In the genomic region with DNA sequence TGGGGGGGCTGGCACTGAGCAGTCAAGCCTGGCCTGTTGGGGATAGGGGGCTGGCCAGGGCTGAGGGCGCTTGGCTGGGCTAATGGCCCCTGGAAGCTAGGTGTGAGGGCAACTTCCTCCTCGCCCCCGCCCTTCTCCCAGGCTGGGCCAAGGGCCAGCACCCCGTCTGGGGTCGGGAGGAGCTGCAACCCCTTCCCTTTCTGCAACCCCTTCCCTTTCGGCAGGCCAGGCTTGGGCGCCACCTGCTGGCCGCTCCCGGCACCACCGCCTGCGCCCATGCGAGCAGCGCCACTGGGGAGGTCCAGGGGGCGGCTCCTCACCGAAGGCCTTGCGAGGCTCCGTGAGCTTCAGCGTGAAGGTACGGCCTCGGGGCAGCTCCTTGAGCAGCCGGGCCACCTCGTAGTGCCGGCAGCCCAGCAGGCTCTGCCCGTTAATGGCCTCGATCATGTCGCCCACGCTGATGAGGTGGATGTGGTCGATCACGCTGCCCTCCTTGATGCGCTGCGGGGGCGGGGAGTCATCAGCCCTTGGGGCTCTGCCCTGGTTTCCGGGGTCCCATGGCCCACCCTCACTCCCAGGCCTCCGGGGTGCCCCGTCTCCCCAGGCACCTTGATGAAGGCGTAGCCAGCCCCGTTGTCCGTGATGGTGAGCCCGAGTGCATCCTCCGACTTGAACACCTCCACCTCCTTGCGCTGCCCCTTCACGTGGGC, we compare ENCODE assay signal across 1 cellular context.
TF ChIP-seq lines count a peak whose summit lies in the region.

No MANE protein-coding gene starts in this region.

TF ChIP-seq in K562, 482 proteins besides CTCF, POLR2A, EP300 and RAD21 (continued from another document):
- TF ChIP-seq, protein P1, sequence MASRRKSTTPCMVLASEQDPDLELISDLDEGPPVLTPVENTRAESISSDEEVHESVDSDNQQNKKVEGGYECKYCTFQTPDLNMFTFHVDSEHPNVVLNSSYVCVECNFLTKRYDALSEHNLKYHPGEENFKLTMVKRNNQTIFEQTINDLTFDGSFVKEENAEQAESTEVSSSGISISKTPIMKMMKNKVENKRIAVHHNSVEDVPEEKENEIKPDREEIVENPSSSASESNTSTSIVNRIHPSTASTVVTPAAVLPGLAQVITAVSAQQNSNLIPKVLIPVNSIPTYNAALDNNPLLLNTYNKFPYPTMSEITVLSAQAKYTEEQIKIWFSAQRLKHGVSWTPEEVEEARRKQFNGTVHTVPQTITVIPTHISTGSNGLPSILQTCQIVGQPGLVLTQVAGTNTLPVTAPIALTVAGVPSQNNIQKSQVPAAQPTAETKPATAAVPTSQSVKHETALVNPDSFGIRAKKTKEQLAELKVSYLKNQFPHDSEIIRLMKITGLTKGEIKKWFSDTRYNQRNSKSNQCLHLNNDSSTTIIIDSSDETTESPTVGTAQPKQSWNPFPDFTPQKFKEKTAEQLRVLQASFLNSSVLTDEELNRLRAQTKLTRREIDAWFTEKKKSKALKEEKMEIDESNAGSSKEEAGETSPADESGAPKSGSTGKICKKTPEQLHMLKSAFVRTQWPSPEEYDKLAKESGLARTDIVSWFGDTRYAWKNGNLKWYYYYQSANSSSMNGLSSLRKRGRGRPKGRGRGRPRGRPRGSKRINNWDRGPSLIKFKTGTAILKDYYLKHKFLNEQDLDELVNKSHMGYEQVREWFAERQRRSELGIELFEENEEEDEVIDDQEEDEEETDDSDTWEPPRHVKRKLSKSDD (conservative IDR thresholded peaks at IDR 0.05; ENCODE audit: low read length): no peak
- TF ChIP-seq ZBTB8A (IDR thresholded peaks at IDR 0.05; ENCODE audit: partially characterized antibody) (no peak), NR1H2 (CRISPR knock-in tag; IDR thresholded peaks at IDR 0.05) (no peak), FOXK2 (conservative IDR thresholded peaks at IDR 0.05 in 1 of 2, IDR thresholded peaks at IDR 0.05 in 1 of 2; ENCODE audit: low read depth in 2 of 2) (no peak), CBFA2T3 (IDR thresholded peaks at IDR 0.05) (no peak), ZKSCAN1 (IDR thresholded peaks at IDR 0.05; ENCODE audit: low read depth, low read length) (no peak), XRCC5 (IDR thresholded peaks at IDR 0.05; ENCODE audit: low read depth, low read length) (no peak), RBM14 (IDR thresholded peaks at IDR 0.05; ENCODE audit: borderline replicate concordance, insufficient read depth, low read depth, low read length) (0 out of 2 replicates have a peak, but pooled peaks have one; percentile 34), JUNB (CRISPR knock-in tag; conservative IDR thresholded peaks at IDR 0.05) (no peak), NR2C2 (CRISPR knock-in tag; IDR thresholded peaks at IDR 0.05) (no peak), NR2C2 (tag; IDR thresholded peaks at IDR 0.05) (no peak), RERE (CRISPR knock-in tag; IDR thresholded peaks at IDR 0.05; ENCODE audit: borderline replicate concordance) (no peak), PATZ1 (CRISPR knock-in tag; IDR thresholded peaks at IDR 0.05; ENCODE audit: borderline replicate concordance) (no peak), MAZ (CRISPR knock-in tag; conservative IDR thresholded peaks at IDR 0.05 in 1 of 2, IDR thresholded peaks at IDR 0.05 in 1 of 2) (peak; percentile 62 to 78), ZNF232 (CRISPR knock-in tag; IDR thresholded peaks at IDR 0.05) (no peak), RBM25 (IDR thresholded peaks at IDR 0.05; ENCODE audit: low read depth, low read length, severe bottlenecking) (no peak), MYC (IDR thresholded peaks at IDR 0.05; ENCODE audit: low read depth, low read length) (0 out of 2 replicates have a peak, but pooled peaks have one; percentile 21), MYC (CRISPR knock-in tag; IDR thresholded peaks at IDR 0.05; ENCODE audit: borderline replicate concordance, low read depth) (no peak), FOXJ2 (tag; IDR thresholded peaks at IDR 0.05) (no peak), PTTG1 (tag; IDR thresholded peaks at IDR 0.05; ENCODE audit: low read depth) (no peak), CXXC5 (CRISPR knock-in tag; IDR thresholded peaks at IDR 0.05) (0 out of 2 replicates have a peak, but pooled peaks have one; percentile 26), POLR3G (IDR thresholded peaks at IDR 0.05; ENCODE audit: extremely low read depth, insufficient read length, insufficient replicate concordance) (no peak), KHSRP (IDR thresholded peaks at IDR 0.05) (no peak), GABPA (tag; conservative IDR thresholded peaks at IDR 0.05; ENCODE audit: low read depth) (no peak), TEAD1 (CRISPR knock-in tag; IDR thresholded peaks at IDR 0.05) (no peak), KLF10 (CRISPR knock-in tag; IDR thresholded peaks at IDR 0.05) (no peak), EWSR1 (IDR thresholded peaks at IDR 0.05; ENCODE audit: borderline replicate concordance, low read depth, partially characterized antibody) (no peak), FOXK1 (CRISPR knock-in tag; IDR thresholded peaks at IDR 0.05; ENCODE audit: borderline replicate concordance) (no peak), ZNF124 (CRISPR knock-in tag; IDR thresholded peaks at IDR 0.05) (no peak), STAG1 (CRISPR knock-in tag; IDR thresholded peaks at IDR 0.05; ENCODE audit: borderline replicate concordance) (peak; percentile 76; the same call in 1 of the 2 replicates), RB1 (IDR thresholded peaks at IDR 0.05; ENCODE audit: low read depth) (peak; percentile 78; the same call in 1 of the 2 replicates), KDM1A (IDR thresholded peaks at IDR 0.05) (no peak), CSDE1 (IDR thresholded peaks at IDR 0.05) (no peak), SNIP1 (IDR thresholded peaks at IDR 0.05; ENCODE audit: low read depth) (no peak)
- TF ChIP-seq, protein P2, sequence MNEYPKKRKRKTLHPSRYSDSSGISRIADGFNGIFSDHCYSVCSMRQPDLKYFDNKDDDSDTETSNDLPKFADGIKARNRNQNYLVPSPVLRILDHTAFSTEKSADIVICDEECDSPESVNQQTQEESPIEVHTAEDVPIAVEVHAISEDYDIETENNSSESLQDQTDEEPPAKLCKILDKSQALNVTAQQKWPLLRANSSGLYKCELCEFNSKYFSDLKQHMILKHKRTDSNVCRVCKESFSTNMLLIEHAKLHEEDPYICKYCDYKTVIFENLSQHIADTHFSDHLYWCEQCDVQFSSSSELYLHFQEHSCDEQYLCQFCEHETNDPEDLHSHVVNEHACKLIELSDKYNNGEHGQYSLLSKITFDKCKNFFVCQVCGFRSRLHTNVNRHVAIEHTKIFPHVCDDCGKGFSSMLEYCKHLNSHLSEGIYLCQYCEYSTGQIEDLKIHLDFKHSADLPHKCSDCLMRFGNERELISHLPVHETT (CRISPR knock-in tag; conservative IDR thresholded peaks at IDR 0.05 in 1 of 2, IDR thresholded peaks at IDR 0.05 in 1 of 2): no peak
- TF ChIP-seq, protein P3, sequence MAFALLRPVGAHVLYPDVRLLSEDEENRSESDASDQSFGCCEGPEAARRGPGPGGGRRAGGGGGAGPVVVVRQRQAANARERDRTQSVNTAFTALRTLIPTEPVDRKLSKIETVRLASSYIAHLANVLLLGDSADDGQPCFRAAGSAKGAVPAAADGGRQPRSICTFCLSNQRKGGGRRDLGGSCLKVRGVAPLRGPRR (CRISPR knock-in tag; IDR thresholded peaks at IDR 0.05): no peak
- TF ChIP-seq, protein P4, sequence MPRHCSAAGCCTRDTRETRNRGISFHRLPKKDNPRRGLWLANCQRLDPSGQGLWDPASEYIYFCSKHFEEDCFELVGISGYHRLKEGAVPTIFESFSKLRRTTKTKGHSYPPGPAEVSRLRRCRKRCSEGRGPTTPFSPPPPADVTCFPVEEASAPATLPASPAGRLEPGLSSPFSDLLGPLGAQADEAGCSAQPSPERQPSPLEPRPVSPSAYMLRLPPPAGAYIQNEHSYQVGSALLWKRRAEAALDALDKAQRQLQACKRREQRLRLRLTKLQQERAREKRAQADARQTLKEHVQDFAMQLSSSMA (CRISPR knock-in tag; IDR thresholded peaks at IDR 0.05): no peak
- TF ChIP-seq, protein P5, sequence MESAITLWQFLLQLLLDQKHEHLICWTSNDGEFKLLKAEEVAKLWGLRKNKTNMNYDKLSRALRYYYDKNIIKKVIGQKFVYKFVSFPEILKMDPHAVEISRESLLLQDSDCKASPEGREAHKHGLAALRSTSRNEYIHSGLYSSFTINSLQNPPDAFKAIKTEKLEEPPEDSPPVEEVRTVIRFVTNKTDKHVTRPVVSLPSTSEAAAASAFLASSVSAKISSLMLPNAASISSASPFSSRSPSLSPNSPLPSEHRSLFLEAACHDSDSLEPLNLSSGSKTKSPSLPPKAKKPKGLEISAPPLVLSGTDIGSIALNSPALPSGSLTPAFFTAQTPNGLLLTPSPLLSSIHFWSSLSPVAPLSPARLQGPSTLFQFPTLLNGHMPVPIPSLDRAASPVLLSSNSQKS (CRISPR knock-in tag; IDR thresholded peaks at IDR 0.05): no peak
